In the genomic region with DNA sequence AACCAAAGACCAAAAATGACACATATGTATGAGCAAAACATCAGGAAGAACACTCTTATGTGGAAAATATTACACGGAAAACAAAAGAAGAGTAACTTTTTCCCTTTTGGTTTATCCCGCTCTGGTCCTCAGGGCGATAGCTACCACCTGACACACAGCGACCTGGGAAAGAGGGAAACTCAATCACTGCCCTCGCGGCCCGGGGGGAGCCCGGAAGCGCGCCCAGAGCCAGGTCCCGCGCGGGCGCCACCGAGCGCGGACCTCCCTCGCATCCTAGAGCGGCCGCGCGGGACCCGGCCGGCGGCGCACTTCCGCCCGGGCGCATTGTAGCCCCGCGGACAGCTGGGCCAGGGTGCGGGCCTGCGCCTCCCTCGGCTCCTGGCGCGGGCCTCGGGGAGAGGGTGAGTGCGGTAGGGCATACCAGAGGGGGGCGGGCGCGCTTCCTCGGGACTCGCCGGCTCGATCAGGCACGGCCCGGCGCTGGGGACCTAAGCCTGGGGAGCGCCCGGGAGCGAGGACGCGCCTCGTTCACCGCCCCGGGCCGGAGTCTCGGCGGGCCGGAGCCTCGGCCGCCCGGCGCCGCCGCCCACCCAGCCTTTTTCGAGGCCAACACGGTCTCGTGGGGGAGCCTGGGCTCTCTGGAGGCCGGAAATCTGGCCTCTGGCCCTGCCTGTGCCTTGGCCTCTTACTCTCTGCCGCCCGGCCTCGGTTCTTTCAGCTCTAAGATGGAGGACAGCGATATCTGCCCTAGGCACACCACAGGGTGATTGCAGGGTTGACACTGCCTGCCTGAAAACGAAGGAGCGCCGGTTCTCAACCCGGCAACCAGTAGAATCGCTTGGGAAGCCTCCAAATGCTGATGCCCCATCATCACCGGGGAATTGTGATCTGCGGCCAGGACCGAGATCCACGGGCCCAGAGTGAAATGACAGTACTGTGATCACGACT, we compare ENCODE assay signal across 1 cellular context.
A peak's percentile ranks its signal among the peaks of the same experiment; 100 is the strongest.
TF ChIP-seq lines count a peak whose summit lies in the region.

Gene ELAC1 (plus strand): TSS at position 327 of the 948 bp plus-strand sequence. CDS start 6,365 bp downstream, outside the sequence.

TF ChIP-seq in HepG2, 621 proteins besides CTCF, POLR2A, EP300 and RAD21 (continued from another document and continues in another):
- TF ChIP-seq, protein P1, sequence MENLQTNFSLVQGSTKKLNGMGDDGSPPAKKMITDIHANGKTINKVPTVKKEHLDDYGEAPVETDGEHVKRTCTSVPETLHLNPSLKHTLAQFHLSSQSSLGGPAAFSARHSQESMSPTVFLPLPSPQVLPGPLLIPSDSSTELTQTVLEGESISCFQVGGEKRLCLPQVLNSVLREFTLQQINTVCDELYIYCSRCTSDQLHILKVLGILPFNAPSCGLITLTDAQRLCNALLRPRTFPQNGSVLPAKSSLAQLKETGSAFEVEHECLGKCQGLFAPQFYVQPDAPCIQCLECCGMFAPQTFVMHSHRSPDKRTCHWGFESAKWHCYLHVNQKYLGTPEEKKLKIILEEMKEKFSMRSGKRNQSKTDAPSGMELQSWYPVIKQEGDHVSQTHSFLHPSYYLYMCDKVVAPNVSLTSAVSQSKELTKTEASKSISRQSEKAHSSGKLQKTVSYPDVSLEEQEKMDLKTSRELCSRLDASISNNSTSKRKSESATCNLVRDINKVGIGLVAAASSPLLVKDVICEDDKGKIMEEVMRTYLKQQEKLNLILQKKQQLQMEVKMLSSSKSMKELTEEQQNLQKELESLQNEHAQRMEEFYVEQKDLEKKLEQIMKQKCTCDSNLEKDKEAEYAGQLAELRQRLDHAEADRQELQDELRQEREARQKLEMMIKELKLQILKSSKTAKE (CRISPR knock-in tag; IDR thresholded peaks at IDR 0.05; ENCODE audit: borderline replicate concordance): no peak
- TF ChIP-seq CCAR2 (optimal IDR thresholded peaks at IDR 0.05; ENCODE audit: low read depth, low read length) (no peak), SIX1 (CRISPR knock-in tag; IDR thresholded peaks at IDR 0.05; ENCODE audit: borderline replicate concordance) (no peak), EHMT2 (IDR thresholded peaks at IDR 0.05; ENCODE audit: borderline replicate concordance, low read depth, low read length) (no peak), NR1H2 (CRISPR knock-in tag; IDR thresholded peaks at IDR 0.05; ENCODE audit: borderline replicate concordance, low read depth) (peak; percentile 59; the same call in 1 of the 2 replicates), THAP11 (CRISPR knock-in tag; IDR thresholded peaks at IDR 0.05) (peak; percentile 83), ZIK1 (CRISPR knock-in tag; IDR thresholded peaks at IDR 0.05; ENCODE audit: borderline replicate concordance, low read depth) (no peak), DPF2 (CRISPR knock-in tag; IDR thresholded peaks at IDR 0.05; ENCODE audit: borderline replicate concordance, low read depth) (no peak), KDM3A (CRISPR knock-in tag; IDR thresholded peaks at IDR 0.05; ENCODE audit: low read depth) (no peak), RBM22 (optimal IDR thresholded peaks at IDR 0.05; ENCODE audit: low read length) (no peak), ZHX2 (IDR thresholded peaks at IDR 0.05; ENCODE audit: low read depth) (no peak), ZHX2 (CRISPR knock-in tag; IDR thresholded peaks at IDR 0.05; ENCODE audit: borderline replicate concordance) (no peak), TBX3 (IDR thresholded peaks at IDR 0.05; ENCODE audit: borderline replicate concordance) (no peak), MATR3 (CRISPR knock-in tag; IDR thresholded peaks at IDR 0.05) (no peak), ZMYM3 (CRISPR knock-in tag; IDR thresholded peaks at IDR 0.05) (no peak), ZNF616 (CRISPR knock-in tag; IDR thresholded peaks at IDR 0.05; ENCODE audit: low read depth) (no peak; the same call in 1 of the 2 replicates), GZF1 (CRISPR knock-in tag; IDR thresholded peaks at IDR 0.05) (no peak), BCLAF1 (IDR thresholded peaks at IDR 0.05) (no peak), HNRNPH1 (optimal IDR thresholded peaks at IDR 0.05; ENCODE audit: low read depth, low read length) (no peak), ZBTB21 (CRISPR knock-in tag; IDR thresholded peaks at IDR 0.05) (no peak)
- TF ChIP-seq, protein P2, sequence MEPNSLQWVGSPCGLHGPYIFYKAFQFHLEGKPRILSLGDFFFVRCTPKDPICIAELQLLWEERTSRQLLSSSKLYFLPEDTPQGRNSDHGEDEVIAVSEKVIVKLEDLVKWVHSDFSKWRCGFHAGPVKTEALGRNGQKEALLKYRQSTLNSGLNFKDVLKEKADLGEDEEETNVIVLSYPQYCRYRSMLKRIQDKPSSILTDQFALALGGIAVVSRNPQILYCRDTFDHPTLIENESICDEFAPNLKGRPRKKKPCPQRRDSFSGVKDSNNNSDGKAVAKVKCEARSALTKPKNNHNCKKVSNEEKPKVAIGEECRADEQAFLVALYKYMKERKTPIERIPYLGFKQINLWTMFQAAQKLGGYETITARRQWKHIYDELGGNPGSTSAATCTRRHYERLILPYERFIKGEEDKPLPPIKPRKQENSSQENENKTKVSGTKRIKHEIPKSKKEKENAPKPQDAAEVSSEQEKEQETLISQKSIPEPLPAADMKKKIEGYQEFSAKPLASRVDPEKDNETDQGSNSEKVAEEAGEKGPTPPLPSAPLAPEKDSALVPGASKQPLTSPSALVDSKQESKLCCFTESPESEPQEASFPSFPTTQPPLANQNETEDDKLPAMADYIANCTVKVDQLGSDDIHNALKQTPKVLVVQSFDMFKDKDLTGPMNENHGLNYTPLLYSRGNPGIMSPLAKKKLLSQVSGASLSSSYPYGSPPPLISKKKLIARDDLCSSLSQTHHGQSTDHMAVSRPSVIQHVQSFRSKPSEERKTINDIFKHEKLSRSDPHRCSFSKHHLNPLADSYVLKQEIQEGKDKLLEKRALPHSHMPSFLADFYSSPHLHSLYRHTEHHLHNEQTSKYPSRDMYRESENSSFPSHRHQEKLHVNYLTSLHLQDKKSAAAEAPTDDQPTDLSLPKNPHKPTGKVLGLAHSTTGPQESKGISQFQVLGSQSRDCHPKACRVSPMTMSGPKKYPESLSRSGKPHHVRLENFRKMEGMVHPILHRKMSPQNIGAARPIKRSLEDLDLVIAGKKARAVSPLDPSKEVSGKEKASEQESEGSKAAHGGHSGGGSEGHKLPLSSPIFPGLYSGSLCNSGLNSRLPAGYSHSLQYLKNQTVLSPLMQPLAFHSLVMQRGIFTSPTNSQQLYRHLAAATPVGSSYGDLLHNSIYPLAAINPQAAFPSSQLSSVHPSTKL (CRISPR knock-in tag; IDR thresholded peaks at IDR 0.05): peak; percentile 34; the same call in 1 of the 2 replicates
- TF ChIP-seq, protein P3, sequence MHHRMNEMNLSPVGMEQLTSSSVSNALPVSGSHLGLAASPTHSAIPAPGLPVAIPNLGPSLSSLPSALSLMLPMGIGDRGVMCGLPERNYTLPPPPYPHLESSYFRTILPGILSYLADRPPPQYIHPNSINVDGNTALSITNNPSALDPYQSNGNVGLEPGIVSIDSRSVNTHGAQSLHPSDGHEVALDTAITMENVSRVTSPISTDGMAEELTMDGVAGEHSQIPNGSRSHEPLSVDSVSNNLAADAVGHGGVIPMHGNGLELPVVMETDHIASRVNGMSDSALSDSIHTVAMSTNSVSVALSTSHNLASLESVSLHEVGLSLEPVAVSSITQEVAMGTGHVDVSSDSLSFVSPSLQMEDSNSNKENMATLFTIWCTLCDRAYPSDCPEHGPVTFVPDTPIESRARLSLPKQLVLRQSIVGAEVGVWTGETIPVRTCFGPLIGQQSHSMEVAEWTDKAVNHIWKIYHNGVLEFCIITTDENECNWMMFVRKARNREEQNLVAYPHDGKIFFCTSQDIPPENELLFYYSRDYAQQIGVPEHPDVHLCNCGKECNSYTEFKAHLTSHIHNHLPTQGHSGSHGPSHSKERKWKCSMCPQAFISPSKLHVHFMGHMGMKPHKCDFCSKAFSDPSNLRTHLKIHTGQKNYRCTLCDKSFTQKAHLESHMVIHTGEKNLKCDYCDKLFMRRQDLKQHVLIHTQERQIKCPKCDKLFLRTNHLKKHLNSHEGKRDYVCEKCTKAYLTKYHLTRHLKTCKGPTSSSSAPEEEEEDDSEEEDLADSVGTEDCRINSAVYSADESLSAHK (CRISPR knock-in tag; IDR thresholded peaks at IDR 0.05; ENCODE audit: borderline replicate concordance): no peak
- TF ChIP-seq, protein P4, sequence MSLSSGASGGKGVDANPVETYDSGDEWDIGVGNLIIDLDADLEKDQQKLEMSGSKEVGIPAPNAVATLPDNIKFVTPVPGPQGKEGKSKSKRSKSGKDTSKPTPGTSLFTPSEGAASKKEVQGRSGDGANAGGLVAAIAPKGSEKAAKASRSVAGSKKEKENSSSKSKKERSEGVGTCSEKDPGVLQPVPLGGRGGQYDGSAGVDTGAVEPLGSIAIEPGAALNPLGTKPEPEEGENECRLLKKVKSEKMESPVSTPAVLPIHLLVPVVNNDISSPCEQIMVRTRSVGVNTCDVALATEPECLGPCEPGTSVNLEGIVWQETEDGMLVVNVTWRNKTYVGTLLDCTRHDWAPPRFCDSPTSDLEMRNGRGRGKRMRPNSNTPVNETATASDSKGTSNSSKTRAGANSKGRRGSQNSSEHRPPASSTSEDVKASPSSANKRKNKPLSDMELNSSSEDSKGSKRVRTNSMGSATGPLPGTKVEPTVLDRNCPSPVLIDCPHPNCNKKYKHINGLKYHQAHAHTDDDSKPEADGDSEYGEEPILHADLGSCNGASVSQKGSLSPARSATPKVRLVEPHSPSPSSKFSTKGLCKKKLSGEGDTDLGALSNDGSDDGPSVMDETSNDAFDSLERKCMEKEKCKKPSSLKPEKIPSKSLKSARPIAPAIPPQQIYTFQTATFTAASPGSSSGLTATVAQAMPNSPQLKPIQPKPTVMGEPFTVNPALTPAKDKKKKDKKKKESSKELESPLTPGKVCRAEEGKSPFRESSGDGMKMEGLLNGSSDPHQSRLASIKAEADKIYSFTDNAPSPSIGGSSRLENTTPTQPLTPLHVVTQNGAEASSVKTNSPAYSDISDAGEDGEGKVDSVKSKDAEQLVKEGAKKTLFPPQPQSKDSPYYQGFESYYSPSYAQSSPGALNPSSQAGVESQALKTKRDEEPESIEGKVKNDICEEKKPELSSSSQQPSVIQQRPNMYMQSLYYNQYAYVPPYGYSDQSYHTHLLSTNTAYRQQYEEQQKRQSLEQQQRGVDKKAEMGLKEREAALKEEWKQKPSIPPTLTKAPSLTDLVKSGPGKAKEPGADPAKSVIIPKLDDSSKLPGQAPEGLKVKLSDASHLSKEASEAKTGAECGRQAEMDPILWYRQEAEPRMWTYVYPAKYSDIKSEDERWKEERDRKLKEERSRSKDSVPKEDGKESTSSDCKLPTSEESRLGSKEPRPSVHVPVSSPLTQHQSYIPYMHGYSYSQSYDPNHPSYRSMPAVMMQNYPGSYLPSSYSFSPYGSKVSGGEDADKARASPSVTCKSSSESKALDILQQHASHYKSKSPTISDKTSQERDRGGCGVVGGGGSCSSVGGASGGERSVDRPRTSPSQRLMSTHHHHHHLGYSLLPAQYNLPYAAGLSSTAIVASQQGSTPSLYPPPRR (CRISPR knock-in tag; IDR thresholded peaks at IDR 0.05; ENCODE audit: borderline replicate concordance): no peak
